ENCODE assay signal across 8 cellular contexts in the genomic region with DNA sequence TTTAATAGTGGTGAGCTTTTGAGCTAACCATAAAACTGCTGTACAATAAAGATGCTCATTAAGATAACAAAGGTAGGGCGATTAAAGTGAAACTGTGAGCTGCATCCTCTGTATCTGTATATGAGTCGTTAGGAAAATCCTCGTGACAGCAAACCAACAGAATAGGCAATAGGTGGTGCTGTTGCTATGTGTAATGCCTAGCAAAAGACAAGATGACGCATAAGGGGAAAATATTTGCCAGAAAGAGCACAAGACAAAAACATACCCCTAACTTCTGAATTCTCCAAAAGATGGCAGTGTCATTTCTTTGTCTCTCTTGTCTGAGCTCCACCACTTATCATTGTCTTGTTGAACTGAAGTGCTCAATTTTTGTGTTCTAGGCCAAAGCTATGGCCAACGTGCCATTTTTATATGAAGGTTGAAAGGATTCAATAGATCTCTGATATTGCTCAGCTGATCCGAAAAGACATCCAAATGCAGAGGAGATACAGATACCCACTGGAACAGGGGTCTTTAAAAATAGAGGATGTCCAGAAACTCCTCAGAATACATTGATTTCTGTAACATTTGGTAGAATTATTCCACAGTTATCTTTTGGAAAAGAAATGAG. TPM values are rescaled to one million over a fixed set of nuclear protein-coding genes. Genes with fewer than 3 reads are reported as not detected.
DNase-seq lines count a peak whose midpoint lies in the region; ATAC-seq and TF ChIP-seq lines count a peak whose summit lies in the region.

No MANE protein-coding gene starts in this region.

- H3K27ac ChIP-seq in VCaP (peak overlapping the region; percentile 27), esophagus squamous epithelium (no peak overlapping the region)

- no peak overlapping the region for H3K4me3 ChIP-seq in esophagus squamous epithelium

- no peaks in the 10 kb centered on the region for H3K9me3 Mint-ChIP-seq in nephron

- TF ChIP-seq CTCF in VCaP (conservative IDR thresholded peaks at IDR 0.05) (peak; percentile 88), esophagus squamous epithelium (IDR thresholded peaks at IDR 0.05) (peak; percentile 42 to 84 (median 70)), nephron (IDR thresholded peaks at IDR 0.05; ENCODE audit: unreplicated experiment in 3 of 3) (peak; percentile 79 to 93 (median 88))

- H3K4me3 Mint-ChIP-seq in nephron = no peak overlapping the region

- ATAC-seq in GM19463 (IDR thresholded peaks at IDR 0.05; ENCODE audit: unreplicated experiment) = peak; percentile 97
- peak; percentile 98 for ATAC-seq in HG03442 (IDR thresholded peaks at IDR 0.05; ENCODE audit: unreplicated experiment)

- H3K36me3 ChIP-seq in esophagus squamous epithelium = no peaks in the 10 kb centered on the region

- peaks cover 35% of the 10 kb centered on the region for H3K4me1 Mint-ChIP-seq in nephron

- TF ChIP-seq POLR2A in esophagus squamous epithelium (IDR thresholded peaks at IDR 0.05) = no peak

- intact Hi-C loops in esophagus squamous epithelium (cut with DNase I) = loop anchor here (2.0 to 5.0 kb wide), 2 partner anchors 112 to 449 kb away; no protein-coding TSS in a partner anchor

- peak; percentile 34 for DNase-seq in ELF-1 (ENCODE audit: low read depth, low spot score)
- peak; percentile 58 for DNase-seq in NCI-H2227 treated with DMSO at 0.1 percent for 48 hours (lab: John Stamatoyannopoulos, UW)
- no peak for DNase-seq in esophagus squamous epithelium (lab: John Stamatoyannopoulos, UW)
- no peak for DNase-seq in effector CD8-positive, alpha-beta T cell (lab: John Stamatoyannopoulos, UW)

- H3K4me1 ChIP-seq in esophagus squamous epithelium = peaks cover 0 to 3% (median 0%) of the 10 kb centered on the region in 3 donors

- H3K27me3 ChIP-seq in esophagus squamous epithelium = peaks cover 0 to 3% (median 0%) of the 10 kb centered on the region in 4 donors

- H3K36me3 Mint-ChIP-seq in nephron (ENCODE audit: low read depth) = no peaks in the 10 kb centered on the region

- H3K9me3 ChIP-seq in esophagus squamous epithelium = no peaks in the 10 kb centered on the region

- peak overlapping the region in 2 of 3 experiments; percentile 10 to 50 for H3K27ac Mint-ChIP-seq in nephron

- peaks cover 6% of the 10 kb centered on the region for H3K27me3 Mint-ChIP-seq in nephron (ENCODE audit: low read depth)

- 21 to 25% methylated on average over 6 of the region's 6 CpGs for WGBS in esophagus squamous epithelium, 2 donors

RNA-seq across cellular contexts. Expression of a gene that starts 56.3 kb away (rescaled TPM):
- total RNA-seq in esophagus squamous epithelium = 1 to 10 TPM; 4.4 to 5.7 (median 5.0) TPM

Comparison
In these comparisons a context has a peak if more than half of its experiments do, and no peak if none do; other contexts are left out.
1. DNase-seq: peak in ELF-1 (single experiment) and NCI-H2227 treated with DMSO at 0.1 percent for 48 hours (single experiment); none in esophagus squamous epithelium (single experiment) and effector CD8-positive, alpha-beta T cell (single experiment).
2. Peak in every context shown above with its lines, with median percentiles within 50 percentile points of each other: CTCF ChIP-seq.